ENCODE assay signal across 8 cellular contexts in the genomic region with DNA sequence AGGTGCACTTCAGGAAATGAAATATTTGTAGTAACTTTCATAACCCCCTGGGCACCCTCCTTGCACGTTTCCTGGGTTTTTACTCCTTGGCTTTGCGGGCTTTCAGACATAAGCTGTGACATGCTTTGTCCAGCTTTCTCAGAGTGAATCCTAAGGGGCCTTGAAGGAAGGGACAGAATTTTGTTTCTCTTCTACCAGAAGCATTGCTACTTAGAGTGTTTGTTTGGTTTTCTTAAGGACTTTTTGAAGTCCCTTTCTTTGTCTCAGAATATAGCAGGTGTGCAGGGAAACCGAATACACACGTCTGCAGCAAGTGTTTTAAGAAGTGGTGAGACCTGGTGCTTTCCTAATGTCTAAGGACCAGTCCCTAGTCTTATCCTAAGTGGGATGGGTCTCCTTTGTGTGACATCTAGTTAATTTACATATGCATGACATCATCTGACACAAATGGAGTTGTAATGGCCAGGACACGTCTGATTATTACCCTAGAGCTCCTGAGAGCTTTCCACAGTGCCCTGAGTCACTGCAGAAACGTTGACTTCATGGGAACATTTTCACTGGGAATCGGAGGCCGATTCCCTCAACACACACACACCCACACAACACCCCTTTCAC. TPM values are rescaled to one million over a fixed set of nuclear protein-coding genes. Genes with fewer than 3 reads are reported as not detected.
DNase-seq lines count a peak whose midpoint lies in the region; ATAC-seq and TF ChIP-seq lines count a peak whose summit lies in the region.

No MANE protein-coding gene starts in this region.

- H3K4me3 ChIP-seq in A673 (ENCODE audit: low read depth, low read length, poor library complexity, severe bottlenecking) (peak overlapping the region; percentile 48), psoas muscle (peak overlapping the region; percentile 59)

- WGBS in psoas muscle, 3 donors, result 20 to 30% (median 21%) methylated on average over 8 of the region's 8 CpGs

- DNase-seq in A673 (ENCODE audit: low spot score), result peak; percentile 10
- peak; percentile 41 for DNase-seq in GM20000 (ENCODE audit: low spot score)
- peak; percentile 22 for DNase-seq in RKO (ENCODE audit: low spot score)
- no peak for DNase-seq in Right ventricle myocardium superior
- no peak for DNase-seq in psoas muscle
- DNase-seq in activated effector memory CD4-positive, alpha-beta T cell treated with Interleukin-2 at 50 U/mL for 16 hours, result no peak

- H3K27ac ChIP-seq in A673 (ENCODE audit: low read depth, low read length, poor library complexity, severe bottlenecking) (no peak overlapping the region), psoas muscle (no peak overlapping the region)

- no TSS peak for BruUV-seq in A673 (replicated peaks; lab: Mats Ljungman, UMichigan)

- ATAC-seq in Right ventricle myocardium superior (ENCODE audit: poor library complexity) (peak; percentile 24), psoas muscle (no peak), HG02973 (IDR thresholded peaks at IDR 0.05; ENCODE audit: unreplicated experiment) (no peak)
- ATAC-seq in activated CD4-positive, CD25-positive, alpha-beta regulatory T cell treated with anti-CD3 and anti-CD28 coated beads, Interleukin-2, amount 50 U/mL, for 24 hours, result no peak

- CTCF ChIA-PET in A673 (lab: Charles Lee), result no interaction called here

- H3K9me3 ChIP-seq in A673 (ENCODE audit: low read depth, low read length, poor library complexity, severe bottlenecking), result no peaks in the 10 kb centered on the region
- no peaks in the 10 kb centered on the region for H3K9me3 ChIP-seq in psoas muscle

- H3K27me3 ChIP-seq in A673 (replicated peaks; ENCODE audit: insufficient read depth, low read depth, low read length, poor library complexity), result peaks cover 27% of the 10 kb centered on the region
- H3K27me3 ChIP-seq in psoas muscle (ENCODE audit: insufficient read depth in 3 of 3, low read length in 2 of 3), result peaks cover 2 to 50% (median 17%) of the 10 kb centered on the region in 3 donors

- POLR2A ChIA-PET in A673 (lab: Charles Lee; ENCODE audit: low non-redundant PET), result no interaction called here

- intact Hi-C loops in A673 (cut with micrococcal nuclease; ENCODE audit: unreplicated experiment) (no loop called here), Right ventricle myocardium superior (cut with DNase I) (no loop called here), psoas muscle (cut with DNase I) (no loop called here)

- TF ChIP-seq CTCF in A673 (conservative IDR thresholded peaks at IDR 0.05; ENCODE audit: low read depth, low read length), result no peak
- no peak for TF ChIP-seq CTCF in GM20000 (IDR thresholded peaks at IDR 0.05; ENCODE audit: extremely low read depth, missing control alignments)
- no peak for TF ChIP-seq CTCF in psoas muscle (IDR thresholded peaks at IDR 0.05)

- no peaks in the 10 kb centered on the region for H3K36me3 ChIP-seq in A673 (ENCODE audit: insufficient read depth, low read length, poor library complexity, severe bottlenecking)
- H3K36me3 ChIP-seq in psoas muscle (ENCODE audit: insufficient read depth in 1 of 2, low read depth in 1 of 2), result no peaks in the 10 kb centered on the region

- H3K4me1 ChIP-seq in A673 (ENCODE audit: insufficient read depth, low read length, poor library complexity, severe bottlenecking) (peaks cover 9% of the 10 kb centered on the region), psoas muscle (no peaks in the 10 kb centered on the region)

RNA-seq across cellular contexts. Expression of a gene that starts 1.3 kb away (rescaled TPM):
- total RNA-seq in A673 (2021) (0.90 and 2.4 TPM in 2 replicates), Right ventricle myocardium superior (14.6 TPM), psoas muscle (1 to 10 TPM; 3.3 to 9.0 (median 7.8) TPM)
- polyA plus RNA-seq in psoas muscle, result 1 to 10 TPM; 1.0 to 5.8 (median 3.4) TPM

RNA-seq across cellular contexts. Expression of a gene that starts 36.9 kb away (rescaled TPM):
- total RNA-seq in A673 (2021), result 1.8 and 2.5 TPM in 2 replicates
- total RNA-seq in Right ventricle myocardium superior, result 4.6 TPM
- total RNA-seq in psoas muscle, result 1 to 10 TPM; 1.0 to 4.0 (median 1.7) TPM
- under 1 TPM; 0.49 to 0.66 (median 0.49) TPM for polyA plus RNA-seq in psoas muscle

Comparison
In these comparisons a context has a peak if more than half of its experiments do, and no peak if none do; other contexts are left out.
1. DNase-seq: peak in A673 (single experiment), GM20000 (single experiment) and RKO (single experiment); none in Right ventricle myocardium superior (single experiment), psoas muscle (0 of 2) and activated effector memory CD4-positive, alpha-beta T cell treated with Interleukin-2 at 50 U/mL for 16 hours (single experiment).